1 cellular context compared by ENCODE assay signal in the genomic region with DNA sequence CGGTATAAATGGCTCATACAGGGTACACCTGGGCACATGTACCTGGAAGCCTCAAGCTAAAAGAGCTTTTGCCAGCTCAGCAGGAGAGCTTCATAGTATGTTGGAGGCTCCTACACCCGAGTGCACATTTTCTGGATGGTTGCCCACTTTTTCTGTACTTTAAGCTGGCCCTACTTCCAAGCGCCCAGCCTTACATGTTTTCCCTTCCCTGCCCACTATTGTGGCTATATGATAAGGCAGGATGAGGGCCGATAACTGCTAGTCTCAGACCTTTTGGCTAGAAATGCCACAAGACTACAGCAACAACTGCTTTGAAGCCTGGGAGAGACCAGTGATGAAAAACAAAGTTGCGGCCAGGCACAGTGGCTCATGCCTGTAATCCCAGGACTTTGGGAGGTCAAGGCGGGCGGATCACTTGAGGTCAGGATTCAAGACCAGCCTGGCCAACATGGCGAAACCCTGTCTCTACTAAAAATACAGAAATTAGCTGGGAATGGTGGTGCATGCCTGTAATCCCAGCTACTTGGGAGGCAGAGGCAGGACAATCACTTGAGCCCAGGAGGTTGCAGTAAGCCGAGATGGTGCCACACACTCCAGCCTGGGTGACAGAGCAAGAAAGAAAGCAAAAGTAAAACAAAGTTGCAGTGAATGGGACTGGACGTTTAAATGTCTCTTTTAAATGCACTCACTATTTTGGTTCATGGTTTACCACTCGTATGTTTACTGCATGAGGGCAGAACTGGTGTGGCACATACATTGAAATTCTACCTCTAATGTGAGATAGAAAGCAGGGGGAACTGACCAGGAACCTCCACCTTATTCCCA.
TF ChIP-seq lines count a peak whose summit lies in the region.

No MANE protein-coding gene starts in this region.

TF ChIP-seq in HepG2, 621 proteins besides CTCF, POLR2A, EP300 and RAD21:
- TF ChIP-seq FOXA1 (IDR thresholded peaks at IDR 0.05) (no peak), FOXA1 (CRISPR knock-in tag; IDR thresholded peaks at IDR 0.05) (no peak), MAFK (conservative IDR thresholded peaks at IDR 0.05 in 1 of 2, IDR thresholded peaks at IDR 0.05 in 1 of 2; ENCODE audit: low read length in 2 of 2) (0 out of 4 replicates have a peak, but pooled peaks of 1 of the 2 experiments have one; percentile 17)
TF ChIP-seq in HepG2: peak in this region for 1.
